ENCODE assay signal across 8 cellular contexts in genomic region chr3:177284383-177284881, GRCh38.
DNase-seq lines count a peak whose midpoint lies in the region; ATAC-seq, FAIRE-seq and TF ChIP-seq lines count a peak whose summit lies in the region.

No MANE protein-coding gene starts in this region.

- H3K27me3 ChIP-seq in ACC112 (ENCODE audit: insufficient read depth, low read length) (no peaks in the 10 kb centered on the region), osteoblast (ENCODE audit: insufficient read depth, low read length) (no peaks in the 10 kb centered on the region)

- H3K4me2 ChIP-seq in osteoblast (ENCODE audit: insufficient read depth, low read length) = peak overlapping the region; percentile 32

- H3K4me1 ChIP-seq in ACC112 (ENCODE audit: control insufficient read depth, insufficient read depth, low read length, unreplicated experiment) = peaks cover 9% of the 10 kb centered on the region
- H3K4me1 ChIP-seq in osteoblast (ENCODE audit: insufficient read depth, low read length) = no peaks in the 10 kb centered on the region

- no peak for TF ChIP-seq CTCF in epithelial cell of esophagus (IDR thresholded peaks at IDR 0.05; ENCODE audit: insufficient read depth, low read depth, low read length, missing control alignments)
- no peak for TF ChIP-seq CTCF in osteoblast (IDR thresholded peaks at IDR 0.05; ENCODE audit: extremely low read depth, low read depth, low read length)

- H2AFZ ChIP-seq in ACC112 (ENCODE audit: low read length, unreplicated experiment) (peak overlapping the region; percentile 90), osteoblast (ENCODE audit: low read length) (peak overlapping the region; percentile 66)

- peak; percentile 72 for DNase-seq in Jurkat, Clone E6-1 (ENCODE audit: low read depth, low spot score)
- DNase-seq in SKM-1 (lab: John Stamatoyannopoulos, UW; ENCODE audit: unreplicated experiment) = peak; percentile 76
- peak; percentile 49 for DNase-seq in epithelial cell of esophagus (ENCODE audit: low read depth)
- no peak for DNase-seq in osteoblast (ENCODE audit: insufficient read length, low spot score, missing footprints)
- DNase-seq in pons (ENCODE audit: low spot score) = no peak
- DNase-seq in frontal cortex (ENCODE audit: low spot score in 2 of 2) = no peak

- H3K36me3 ChIP-seq in ACC112 (ENCODE audit: insufficient read depth, low read length) (no peaks in the 10 kb centered on the region), osteoblast (ENCODE audit: insufficient read depth, low read length) (no peaks in the 10 kb centered on the region)

- H3K4me3 ChIP-seq in ACC112 (ENCODE audit: low read depth, low read length) (no peak overlapping the region), epithelial cell of esophagus (ENCODE audit: low read length) (no peak overlapping the region), osteoblast (ENCODE audit: insufficient read depth, low read length) (no peak overlapping the region)
- peak overlapping the region; percentile 11 for H3K4me3 ChIP-seq in Jurkat, Clone E6-1 (ENCODE audit: low read length)

- no peaks in the 10 kb centered on the region for H3K79me2 ChIP-seq in ACC112 (ENCODE audit: control insufficient read depth, insufficient read depth, low read length, unreplicated experiment)
- H3K79me2 ChIP-seq in osteoblast (ENCODE audit: insufficient read depth, low read length) = no peaks in the 10 kb centered on the region

- H3K27ac ChIP-seq in ACC112 (ENCODE audit: low read depth, low read length) (peak overlapping the region; percentile 21; the same call in 1 of the 2 replicates), osteoblast (ENCODE audit: low read depth, low read length) (no peak overlapping the region)

- no peak for ATAC-seq in HG02759 (IDR thresholded peaks at IDR 0.05; ENCODE audit: unreplicated experiment)

- no peaks in the 10 kb centered on the region for H3K9me3 ChIP-seq in osteoblast (ENCODE audit: low read depth, low read length)

- FAIRE-seq in frontal cortex (lab: Jason Lieb, UNC) = no peak

- H4K20me1 ChIP-seq in osteoblast (ENCODE audit: insufficient read depth, low read length) = no peaks in the 10 kb centered on the region

Comparison
In these comparisons a context has a peak if more than half of its experiments do, and no peak if none do; other contexts are left out.
1. DNase-seq: peak in Jurkat, Clone E6-1 (single experiment), SKM-1 (single experiment) and epithelial cell of esophagus (single experiment); none in osteoblast (single experiment), pons (single experiment) and frontal cortex (0 of 2).